Comparison of ENCODE assay signal across 1 cellular context in genomic region chr5:141485305-141486055, GRCh38.
TF ChIP-seq lines count a peak whose summit lies in the region.

No MANE protein-coding gene starts in this region.

TF ChIP-seq in HepG2, 621 proteins besides CTCF, POLR2A, EP300 and RAD21:
- TF ChIP-seq GLI4 (CRISPR knock-in tag; IDR thresholded peaks at IDR 0.05; ENCODE audit: borderline replicate concordance): no peak
- TF ChIP-seq ZFP62 (CRISPR knock-in tag; IDR thresholded peaks at IDR 0.05): no peak
- no peak for TF ChIP-seq GATAD1 (CRISPR knock-in tag; IDR thresholded peaks at IDR 0.05)
- TF ChIP-seq UBTF (CRISPR knock-in tag; IDR thresholded peaks at IDR 0.05): no peak
- TF ChIP-seq FOXM1 (CRISPR knock-in tag; IDR thresholded peaks at IDR 0.05): no peak
- no peak for TF ChIP-seq MIER3 (CRISPR knock-in tag; IDR thresholded peaks at IDR 0.05; ENCODE audit: borderline replicate concordance)
- TF ChIP-seq ZNF589 (CRISPR knock-in tag; conservative IDR thresholded peaks at IDR 0.05): no peak
- TF ChIP-seq ZNF292 (CRISPR knock-in tag; IDR thresholded peaks at IDR 0.05; ENCODE audit: borderline replicate concordance, low read depth): no peak
- TF ChIP-seq HOXA5 (CRISPR knock-in tag; IDR thresholded peaks at IDR 0.05): no peak
- no peak for TF ChIP-seq HDAC6 (IDR thresholded peaks at IDR 0.05; ENCODE audit: low read depth, low read length)
- no peak for TF ChIP-seq MBD4 (IDR thresholded peaks at IDR 0.05; ENCODE audit: borderline replicate concordance, low read length)
- no peak for TF ChIP-seq ZNF878 (CRISPR knock-in tag; IDR thresholded peaks at IDR 0.05)
- no peak for TF ChIP-seq CREB3 (CRISPR knock-in tag; IDR thresholded peaks at IDR 0.05)
- no peak for TF ChIP-seq ZNF563 (CRISPR knock-in tag; IDR thresholded peaks at IDR 0.05)
- TF ChIP-seq TEAD3 (CRISPR knock-in tag; optimal IDR thresholded peaks at IDR 0.05; ENCODE audit: borderline replicate concordance): no peak
- no peak for TF ChIP-seq RAD51 (IDR thresholded peaks at IDR 0.05; ENCODE audit: borderline replicate concordance)
- no peak for TF ChIP-seq ZNF441 (CRISPR knock-in tag; IDR thresholded peaks at IDR 0.05; ENCODE audit: borderline replicate concordance)
- no peak for TF ChIP-seq ZSCAN25 (CRISPR knock-in tag; IDR thresholded peaks at IDR 0.05)
